8 cellular contexts compared by ENCODE assay signal in genomic region chr19:39970424-39970673, GRCh38. TPM values are rescaled to one million over a fixed set of nuclear protein-coding genes. Genes with fewer than 3 reads are reported as not detected.
DNase-seq lines count a peak whose midpoint lies in the region; ATAC-seq and TF ChIP-seq lines count a peak whose summit lies in the region.

No MANE protein-coding gene starts in this region.

- H3K9me3 Mint-ChIP-seq in dendritic cell treated with granulocyte-macrophage colony-stimulating factor and Interleukin-4, amounts not matched to agents 40 ng/mL and 50 ng/mL, for 4 days, result no peaks in the 10 kb centered on the region
- H3K9me3 Mint-ChIP-seq in naive B cell, result peaks cover 0 to 1% (median 0%) of the 10 kb centered on the region in 7 donors

- ATAC-seq in GM21390 (IDR thresholded peaks at IDR 0.05; ENCODE audit: unreplicated experiment) (peak; percentile 13), naive B cell (ENCODE audit: low read depth in 2 of 2) (peak; percentile 15), HG03175 (IDR thresholded peaks at IDR 0.05; ENCODE audit: unreplicated experiment) (no peak)

- CTCF ChIA-PET in BJ (lab: Yijun Ruan, JAX), result interaction anchor here (0.8 to 2.7 kb wide), 7 partner anchors 10 to 178 kb away, joined by 3 to 20 read pairs (median 4); no protein-coding TSS in a partner anchor

- intact Hi-C loops in dendritic cell treated with granulocyte-macrophage colony-stimulating factor and Interleukin-4, amounts not matched to agents 40 ng/mL and 50 ng/mL, for 4 days (cut with micrococcal nuclease), result loop anchor here (2.0 to 10.0 kb wide), 4 partner anchors 78 to 178 kb away; partner anchors contain the start of gene DYRK1B
- intact Hi-C loops in posterior cingulate gyrus (cut with DNase I), result loop anchor here (2.0 to 5.0 kb wide), 3 partner anchors 124 to 178 kb away; partner anchors contain the start of genes DYRK1B and FBL

- no peak for TF ChIP-seq CTCF in BJ (IDR thresholded peaks at IDR 0.05; ENCODE audit: insufficient read depth, low read depth, low read length)

- no peaks in the 10 kb centered on the region for H3K27me3 ChIP-seq in BJ (ENCODE audit: control insufficient read depth, insufficient read depth, low read length)

- DNase-seq in BJ (ENCODE audit: low read depth) (no peak), NOMO-1 treated with dmso at 0.1 percent for 144 hours (lab: John Stamatoyannopoulos, UW; ENCODE audit: unreplicated experiment) (peak; percentile 36), naive B cell (no peak), posterior cingulate gyrus (no peak), RKO (ENCODE audit: low spot score) (no peak)

- H3K27me3 Mint-ChIP-seq in dendritic cell treated with granulocyte-macrophage colony-stimulating factor and Interleukin-4, amounts not matched to agents 40 ng/mL and 50 ng/mL, for 4 days, result peaks cover 49% of the 10 kb centered on the region
- no peaks in the 10 kb centered on the region for H3K27me3 Mint-ChIP-seq in naive B cell

- peak overlapping the region; percentile 93 for H3K4me3 ChIP-seq in BJ (ENCODE audit: low read depth, low read length)

- POLR2A ChIA-PET in BJ (lab: Charles Lee), result interaction anchor here (0.5 to 1.0 kb wide), 3 partner anchors 15 to 130 kb away, joined by 4 to 5 read pairs (median 4); no protein-coding TSS in a partner anchor

- H3K27ac Mint-ChIP-seq in dendritic cell treated with granulocyte-macrophage colony-stimulating factor and Interleukin-4, amounts not matched to agents 40 ng/mL and 50 ng/mL, for 4 days, result peak overlapping the region; percentile 96
- H3K27ac Mint-ChIP-seq in naive B cell, result peak overlapping the region; percentile 96 to 100 (median 99)

- H3K36me3 ChIP-seq in BJ (ENCODE audit: control insufficient read depth, insufficient read depth, low read length), result peaks cover 14% of the 10 kb centered on the region

- peaks cover 43% of the 10 kb centered on the region for H3K36me3 Mint-ChIP-seq in dendritic cell treated with granulocyte-macrophage colony-stimulating factor and Interleukin-4, amounts not matched to agents 40 ng/mL and 50 ng/mL, for 4 days (ENCODE audit: low read depth)
- H3K36me3 Mint-ChIP-seq in naive B cell, result peaks cover 9 to 18% of the 10 kb centered on the region in 2 donors

- peaks cover 30% of the 10 kb centered on the region for H3K4me1 Mint-ChIP-seq in dendritic cell treated with granulocyte-macrophage colony-stimulating factor and Interleukin-4, amounts not matched to agents 40 ng/mL and 50 ng/mL, for 4 days (ENCODE audit: low read depth)
- peaks cover 35 to 52% (median 46%) of the 10 kb centered on the region in 3 donors for H3K4me1 Mint-ChIP-seq in naive B cell

- peak overlapping the region; percentile 98 for H3K4me3 Mint-ChIP-seq in dendritic cell treated with granulocyte-macrophage colony-stimulating factor and Interleukin-4, amounts not matched to agents 40 ng/mL and 50 ng/mL, for 4 days
- H3K4me3 Mint-ChIP-seq in naive B cell, result peak overlapping the region; percentile 90 to 99 (median 97)

RNA-seq across cellular contexts. Expression of gene PSMC4, which starts 0.6 kb away (rescaled TPM):
- polyA plus RNA-seq in BJ (2011; rRNA removed) (71.5 and 105 TPM in 2 replicates), naive B cell (ENCODE audit: low read depth in 6 of 6) (10 to 100 TPM; 78.2 to 94.5 (median 89.9) TPM)
- polyA minus RNA-seq in BJ (2011; rRNA and poly(A)+ RNA removed), result 55.9 and 58.3 TPM in 2 replicates

RNA-seq across cellular contexts. Expression of gene ZNF546, which starts 26.5 kb away (rescaled TPM):
- 1.4 and 1.9 TPM in 2 replicates for polyA plus RNA-seq in BJ (2011; rRNA removed)
- 2.9 and 5.2 TPM in 2 replicates for polyA minus RNA-seq in BJ (2011; rRNA and poly(A)+ RNA removed)
- polyA plus RNA-seq in naive B cell (ENCODE audit: low read depth in 6 of 6), result 1 to 10 TPM in 5 of 6 donors, not detected in 1; 4.1 to 8.5 (median 7.3) TPM

RNA-seq across cellular contexts. Expression of gene FCGBP, which starts 35.9 kb away (rescaled TPM):
- 0.01 TPM in 1 of 2 replicates, not detected in the other for polyA plus RNA-seq in BJ (2011; rRNA removed)
- not detected in 2 replicates for polyA minus RNA-seq in BJ (2011; rRNA and poly(A)+ RNA removed)
- polyA plus RNA-seq in naive B cell (ENCODE audit: low read depth in 6 of 6), result 1 to 10 TPM in 1 of 6 donors, under 1 TPM in 5; 0.15 to 1.7 (median 0.76) TPM
